Comparison of ENCODE assay signal across 1 cellular context in genomic region chr10:69222157-69223027, GRCh38.
TF ChIP-seq lines count a peak whose summit lies in the region.

No MANE protein-coding gene starts in this region.

TF ChIP-seq in A549, 52 proteins besides CTCF, POLR2A, EP300 and RAD21:
- TF ChIP-seq, protein P1, sequence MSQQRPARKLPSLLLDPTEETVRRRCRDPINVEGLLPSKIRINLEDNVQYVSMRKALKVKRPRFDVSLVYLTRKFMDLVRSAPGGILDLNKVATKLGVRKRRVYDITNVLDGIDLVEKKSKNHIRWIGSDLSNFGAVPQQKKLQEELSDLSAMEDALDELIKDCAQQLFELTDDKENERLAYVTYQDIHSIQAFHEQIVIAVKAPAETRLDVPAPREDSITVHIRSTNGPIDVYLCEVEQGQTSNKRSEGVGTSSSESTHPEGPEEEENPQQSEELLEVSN (IDR thresholded peaks at IDR 0.05; ENCODE audit: borderline replicate concordance, low read depth), result 0 out of 2 replicates have a peak, but pooled peaks have one; percentile 23
- TF ChIP-seq POLR2AphosphoS2 (conservative IDR thresholded peaks at IDR 0.05; ENCODE audit: low read length) (no peak), TP53 (CRISPR knock-in tag; IDR thresholded peaks at IDR 0.05) (no peak), USF2 (IDR thresholded peaks at IDR 0.05) (peak; percentile 61), RARB (CRISPR knock-in tag; IDR thresholded peaks at IDR 0.05) (no peak), ZNF302 (CRISPR knock-in tag; IDR thresholded peaks at IDR 0.05) (no peak), JUNB (IDR thresholded peaks at IDR 0.05) (no peak), ELK1 (IDR thresholded peaks at IDR 0.05; ENCODE audit: low read depth, low read length) (no peak), MAFK (IDR thresholded peaks at IDR 0.05; ENCODE audit: partially characterized antibody) (peak; percentile 35), MYC (IDR thresholded peaks at IDR 0.05; ENCODE audit: borderline replicate concordance, low read length) (no peak), SMC3 (IDR thresholded peaks at IDR 0.05) (peak; percentile 43; the same call in 2 of the 3 replicates), GATA3 (IDR thresholded peaks at IDR 0.05; ENCODE audit: borderline replicate concordance) (no peak), CHD4 (IDR thresholded peaks at IDR 0.05; ENCODE audit: borderline replicate concordance) (no peak)
- TF ChIP-seq, protein P2, sequence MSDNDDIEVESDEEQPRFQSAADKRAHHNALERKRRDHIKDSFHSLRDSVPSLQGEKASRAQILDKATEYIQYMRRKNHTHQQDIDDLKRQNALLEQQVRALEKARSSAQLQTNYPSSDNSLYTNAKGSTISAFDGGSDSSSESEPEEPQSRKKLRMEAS (IDR thresholded peaks at IDR 0.05), result peak; percentile 84
